In the genomic region with DNA sequence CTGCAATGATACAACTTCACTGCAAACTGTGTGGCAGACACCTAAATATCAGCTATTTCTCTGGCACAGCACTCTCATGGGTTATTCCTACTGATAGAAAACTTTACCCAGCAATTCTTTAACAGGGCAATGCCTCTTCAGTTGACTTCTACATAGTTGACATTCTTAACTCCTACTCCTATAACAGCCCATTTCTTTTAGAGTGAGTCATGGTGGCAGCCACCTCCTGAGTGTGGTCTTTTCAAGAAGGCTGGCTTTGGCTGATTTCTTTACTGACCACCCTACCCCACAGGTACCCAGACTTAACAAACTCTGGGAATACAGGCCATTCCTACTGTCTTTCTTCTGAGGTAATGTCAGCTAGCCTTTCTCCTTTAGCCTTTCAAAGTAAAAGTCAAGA, we compare ENCODE assay signal across 26 cellular contexts.
DNase-seq lines count a peak whose midpoint lies in the region; ATAC-seq, FAIRE-seq and TF ChIP-seq lines count a peak whose summit lies in the region.
"Had no signal": no experiment of that assay in that cellular context is flagged by ENCODE, and none has a peak within 500 bp of the region (broad histone marks: within the 10 kb centered on the region; RNA-seq: fewer than 3 reads in every experiment).

No MANE protein-coding gene starts in this region.

- no peak overlapping the region for H3K4me3 Mint-ChIP-seq in astrocyte (ENCODE audit: unreplicated experiment)
- H3K4me3 Mint-ChIP-seq: activated CD4-positive, alpha-beta T cell treated with anti-CD3 and anti-CD28 coated beads for 36 hours; activated naive CD4-positive, alpha-beta T cell treated with anti-CD3 and anti-CD28 coated beads, Interleukin-2, amount 10 ng/mL, durations not matched to agents 7 days and 5 days; activated T-cell treated with anti-CD3 and anti-CD28 coated beads, Interleukin-2, amount 50 U/mL, for 72 hours; CD14-positive monocyte; effector memory CD8-positive, alpha-beta T cell; nephron had no signal

- no peak overlapping the region for H4K8ac ChIP-seq in neuronal stem cell (ENCODE audit: low read depth, low read length)

- H3K79me2 ChIP-seq in astrocyte (ENCODE audit: insufficient read depth, low read length), result no peaks in the 10 kb centered on the region

- no peaks in the 10 kb centered on the region for H3K36me3 Mint-ChIP-seq in astrocyte (ENCODE audit: low read depth, unreplicated experiment)
- H3K36me3 Mint-ChIP-seq: activated naive CD4-positive, alpha-beta T cell treated with anti-CD3 and anti-CD28 coated beads, Interleukin-2, amount 10 ng/mL, durations not matched to agents 7 days and 5 days; CD14-positive monocyte had no signal

- no peak overlapping the region for H3K4me3 ChIP-seq in astrocyte (ENCODE audit: insufficient read depth, low read depth, low read length)
- H3K4me3 ChIP-seq in neuronal stem cell (ENCODE audit: low read length in 2 of 2), result no peak overlapping the region
- H3K4me3 ChIP-seq in small intestine (ENCODE audit: low read depth in 1 of 2, low read length in 2 of 2), result no peak overlapping the region
- H3K4me3 ChIP-seq: esophagus squamous epithelium had no signal

- no peak overlapping the region for H3K18ac ChIP-seq in neuronal stem cell (ENCODE audit: low read length)

- H2BK15ac ChIP-seq in neuronal stem cell (ENCODE audit: low read length), result no peak overlapping the region

- H3K4me2 ChIP-seq in astrocyte (ENCODE audit: low read length) (no peak overlapping the region), neuronal stem cell (ENCODE audit: insufficient read depth, low read length, poor library complexity, severe bottlenecking) (no peak overlapping the region)

- H3K4me1 ChIP-seq in astrocyte (ENCODE audit: insufficient read depth, low read length) (no peaks in the 10 kb centered on the region), foreskin keratinocyte (no peaks in the 10 kb centered on the region), neuronal stem cell (ENCODE audit: control insufficient read depth in 2 of 2, insufficient read depth in 1 of 2, low read depth in 1 of 2, low read length in 2 of 2) (peaks cover 0 to 6% of the 10 kb centered on the region in 2 donors), small intestine (ENCODE audit: control insufficient read depth in 2 of 2, insufficient read depth in 1 of 2, low read depth in 1 of 2, low read length in 1 of 2) (no peaks in the 10 kb centered on the region)
- H3K4me1 ChIP-seq: esophagus squamous epithelium had no signal

- H3K36me3 ChIP-seq in astrocyte (ENCODE audit: insufficient read depth, low read length) (no peaks in the 10 kb centered on the region), neuronal stem cell (replicated peaks in 1 of 2; ENCODE audit: control insufficient read depth in 2 of 2, insufficient read depth in 2 of 2, low read length in 2 of 2) (no peaks in the 10 kb centered on the region), small intestine (ENCODE audit: control insufficient read depth in 2 of 2, insufficient read depth in 2 of 2, low read length in 2 of 2) (no peaks in the 10 kb centered on the region)
- H3K36me3 ChIP-seq: esophagus squamous epithelium had no signal

- H3K9ac ChIP-seq in astrocyte (ENCODE audit: low read length), result no peak overlapping the region
- no peak overlapping the region for H3K9ac ChIP-seq in neuronal stem cell (ENCODE audit: low read depth, low read length, poor library complexity)

- peaks cover 26% of the 10 kb centered on the region for H3K4me1 Mint-ChIP-seq in astrocyte (ENCODE audit: low read depth, unreplicated experiment)
- H3K4me1 Mint-ChIP-seq: activated CD4-positive, alpha-beta T cell treated with anti-CD3 and anti-CD28 coated beads for 36 hours; activated naive CD4-positive, alpha-beta T cell treated with anti-CD3 and anti-CD28 coated beads, Interleukin-2, amount 10 ng/mL, durations not matched to agents 7 days and 5 days; CD14-positive monocyte had no signal

- no peak overlapping the region for H3K23ac ChIP-seq in neuronal stem cell (ENCODE audit: low read depth, low read length, poor library complexity)

- H3K4ac ChIP-seq in neuronal stem cell (ENCODE audit: low read length), result no peak overlapping the region

- peaks cover 2% of the 10 kb centered on the region for H3K9me3 Mint-ChIP-seq in astrocyte (ENCODE audit: unreplicated experiment)
- H3K9me3 Mint-ChIP-seq: activated naive CD4-positive, alpha-beta T cell treated with anti-CD3 and anti-CD28 coated beads, Interleukin-2, amount 10 ng/mL, durations not matched to agents 7 days and 5 days; nephron had no signal

- H2AK5ac ChIP-seq in neuronal stem cell (ENCODE audit: low read depth, low read length), result no peak overlapping the region

- H2BK120ac ChIP-seq in neuronal stem cell (ENCODE audit: low read depth, low read length), result no peak overlapping the region

- TF ChIP-seq CTCF in astrocyte (IDR thresholded peaks at IDR 0.05; ENCODE audit: insufficient read depth, low read depth, low read length), result no peak
- TF ChIP-seq CTCF in foreskin keratinocyte (conservative IDR thresholded peaks at IDR 0.05), result no peak

- H3K14ac ChIP-seq in neuronal stem cell (ENCODE audit: low read length), result no peak overlapping the region

- H4K20me1 ChIP-seq in astrocyte (ENCODE audit: insufficient read depth, low read length), result no peaks in the 10 kb centered on the region

- TF ChIP-seq POLR2A in H54 (IDR thresholded peaks at IDR 0.05; ENCODE audit: low read depth, low read length), result no peak

- H3K9me3 ChIP-seq in astrocyte (ENCODE audit: insufficient read depth, low read depth, low read length) (no peaks in the 10 kb centered on the region), neuronal stem cell (replicated peaks in 1 of 2; ENCODE audit: control insufficient read depth in 2 of 2, insufficient read depth in 1 of 2, low read depth in 1 of 2, low read length in 2 of 2) (peaks cover 2 to 4% of the 10 kb centered on the region in 2 donors), small intestine (ENCODE audit: control insufficient read depth, low read depth) (no peaks in the 10 kb centered on the region)
- H3K9me3 ChIP-seq: esophagus squamous epithelium had no signal

- peak overlapping the region; percentile 67 for H3K27ac Mint-ChIP-seq in astrocyte (ENCODE audit: unreplicated experiment)
- H3K27ac Mint-ChIP-seq: activated CD4-positive, alpha-beta T cell treated with anti-CD3 and anti-CD28 coated beads for 36 hours; activated naive CD4-positive, alpha-beta T cell treated with anti-CD3 and anti-CD28 coated beads, Interleukin-2, amount 10 ng/mL, durations not matched to agents 7 days and 5 days; activated T-cell treated with anti-CD3 and anti-CD28 coated beads, Interleukin-2, amount 50 U/mL, for 72 hours; CD14-positive monocyte; effector memory CD8-positive, alpha-beta T cell had no signal

- no peak overlapping the region for H2BK12ac ChIP-seq in neuronal stem cell (ENCODE audit: low read length)

- H3K27me3 ChIP-seq in astrocyte (ENCODE audit: insufficient read depth, low read length) (no peaks in the 10 kb centered on the region), foreskin keratinocyte (no peaks in the 10 kb centered on the region), neuronal stem cell (ENCODE audit: control insufficient read depth in 3 of 3, insufficient read depth in 3 of 3, low read depth in 1 of 3, low read length in 3 of 3) (no peaks in the 10 kb centered on the region), small intestine (ENCODE audit: control insufficient read depth in 2 of 2, insufficient read depth in 2 of 2, low read length in 2 of 2) (no peaks in the 10 kb centered on the region)
- H3K27me3 ChIP-seq: esophagus squamous epithelium had no signal

- no peaks in the 10 kb centered on the region for H3K27me3 Mint-ChIP-seq in astrocyte (ENCODE audit: low read depth, unreplicated experiment)
- H3K27me3 Mint-ChIP-seq: activated CD4-positive, alpha-beta T cell treated with anti-CD3 and anti-CD28 coated beads for 36 hours; activated naive CD4-positive, alpha-beta T cell treated with anti-CD3 and anti-CD28 coated beads, Interleukin-2, amount 10 ng/mL, durations not matched to agents 7 days and 5 days; effector memory CD8-positive, alpha-beta T cell had no signal

- peak; percentile 25 for ATAC-seq in foreskin keratinocyte
- ATAC-seq: activated CD4-positive, alpha-beta T cell treated with anti-CD3 and anti-CD28 coated beads for 36 hours; activated T-cell treated with anti-CD3 and anti-CD28 coated beads, Interleukin-2, amount 50 U/mL, for 72 hours; effector memory CD8-positive, alpha-beta T cell; HCT116; left lobe of liver had no signal

- H2AFZ ChIP-seq in astrocyte (ENCODE audit: low read depth, low read length), result no peak overlapping the region
- peak overlapping the region; percentile 71 for H2AFZ ChIP-seq in neuronal stem cell (ENCODE audit: low read length)

- peak; percentile 1 for DNase-seq in H54 (ENCODE audit: insufficient read length, low spot score)
- peak; percentile 19 for DNase-seq in astrocyte (ENCODE audit: low read depth)
- DNase-seq in foreskin keratinocyte, result no peak
- DNase-seq in neuronal stem cell (ENCODE audit: low spot score), result no peak
- DNase-seq in NCI-H526 treated with DMSO at 0.1 percent for 48 hours (lab: John Stamatoyannopoulos, UW), result no peak
- DNase-seq in NCI-H2029 (lab: John Stamatoyannopoulos, UW), result no peak
- DNase-seq in NCI-H146 treated with DMSO at 0.1 percent for 48 hours (lab: John Stamatoyannopoulos, UW; ENCODE audit: unreplicated experiment), result no peak
- no peak for DNase-seq in small intestine
- DNase-seq: activated CD4-positive, alpha-beta T cell treated with anti-CD3 and anti-CD28 coated beads for 36 hours; activated naive CD4-positive, alpha-beta T cell treated with anti-CD3 and anti-CD28 coated beads, Interleukin-2, amount 10 ng/mL, durations not matched to agents 7 days and 5 days; activated T-cell treated with anti-CD3 and anti-CD28 coated beads, Interleukin-2, amount 50 U/mL, for 72 hours; aorta; effector memory CD8-positive, alpha-beta T cell; esophagus squamous epithelium; GF-D8; NCI-H187; NCI-H748 treated with DMSO at 0.1 percent for 48 hours; OCI-M1; posterior cingulate gyrus; SHP77 treated with DMSO at 0.1 percent for 48 hours; stimulated activated CD4-positive, alpha-beta T cell treated with anti-CD3 and anti-CD28 coated beads, Interleukin-1b, Interleukin-23, amount 100 ng/mL, for 48 hours had no signal

- H3K27ac ChIP-seq in astrocyte (ENCODE audit: low read depth, low read length) (no peak overlapping the region), foreskin keratinocyte (no peak overlapping the region), neuronal stem cell (replicated peaks; ENCODE audit: low read length) (no peak overlapping the region), small intestine (ENCODE audit: low read depth in 1 of 2, low read length in 1 of 2) (no peak overlapping the region)
- H3K27ac ChIP-seq: esophagus squamous epithelium had no signal

- peak; percentile 36 for FAIRE-seq in H54 (lab: Jason Lieb, UNC)
- FAIRE-seq in astrocyte (lab: Jason Lieb, UNC), result no peak
- FAIRE-seq in small intestine (lab: Jason Lieb, UNC), result no peak
- FAIRE-seq: TTC549 had no signal

- H2BK5ac ChIP-seq in neuronal stem cell (ENCODE audit: low read length), result no peak overlapping the region

- H3K79me1 ChIP-seq in neuronal stem cell (ENCODE audit: low read depth, low read length), result no peaks in the 10 kb centered on the region

- no peak overlapping the region for H4K91ac ChIP-seq in neuronal stem cell (ENCODE audit: low read depth, low read length, poor library complexity)

Comparison
In these comparisons a context has a peak if more than half of its experiments do, and no peak if none do; other contexts are left out.
1. DNase-seq: peak in H54 (single experiment) and astrocyte (single experiment); none in foreskin keratinocyte (0 of 2), neuronal stem cell (single experiment), NCI-H526 treated with DMSO at 0.1 percent for 48 hours (single experiment), NCI-H2029 (single experiment), NCI-H146 treated with DMSO at 0.1 percent for 48 hours (single experiment) and small intestine (single experiment).